1 cellular context compared by ENCODE assay signal in genomic region chr2:183105402-183106134, GRCh38.
TF ChIP-seq lines count a peak whose summit lies in the region.

No MANE protein-coding gene starts in this region.

TF ChIP-seq in K562, 482 proteins besides CTCF, POLR2A, EP300 and RAD21 (continues in another document):
- TF ChIP-seq RBM15 (IDR thresholded peaks at IDR 0.05; ENCODE audit: insufficient read depth, low read length), result no peak
- peak; percentile 66; the same call in 1 of the 2 replicates for TF ChIP-seq BACH1 (tag; IDR thresholded peaks at IDR 0.05)
- TF ChIP-seq TSHZ1 (CRISPR knock-in tag; IDR thresholded peaks at IDR 0.05), result no peak
- TF ChIP-seq RUNX1 (IDR thresholded peaks at IDR 0.05; ENCODE audit: low read depth), result no peak
- no peak for TF ChIP-seq POLR2AphosphoS2 (IDR thresholded peaks at IDR 0.05; ENCODE audit: low read length)
- TF ChIP-seq UBTF (IDR thresholded peaks at IDR 0.05; ENCODE audit: borderline replicate concordance in 1 of 2, low read depth in 2 of 2, low read length in 2 of 2), result no peak
- no peak for TF ChIP-seq PBX2 (CRISPR knock-in tag; IDR thresholded peaks at IDR 0.05; ENCODE audit: low read depth)
- TF ChIP-seq PBX2 (tag; conservative IDR thresholded peaks at IDR 0.05; ENCODE audit: low read depth), result peak; percentile 54; the same call in 1 of the 2 replicates
- no peak for TF ChIP-seq KDM1A (IDR thresholded peaks at IDR 0.05)
- TF ChIP-seq ZNF766 (CRISPR knock-in tag; conservative IDR thresholded peaks at IDR 0.05), result no peak
- TF ChIP-seq XRCC4 (IDR thresholded peaks at IDR 0.05; ENCODE audit: extremely low read depth, insufficient read depth, insufficient read length), result no peak
- no peak for TF ChIP-seq NFIC (IDR thresholded peaks at IDR 0.05)
- 0 out of 2 replicates have a peak, but pooled peaks have one; percentile 16 for TF ChIP-seq CTBP1 (IDR thresholded peaks at IDR 0.05; ENCODE audit: borderline replicate concordance)
- no peak for TF ChIP-seq TBL1XR1 (IDR thresholded peaks at IDR 0.05; ENCODE audit: low read length in 2 of 2)
- no peak for TF ChIP-seq ZNF407 (IDR thresholded peaks at IDR 0.05; ENCODE audit: low read depth)
- no peak for TF ChIP-seq GTF2A2 (tag; IDR thresholded peaks at IDR 0.05)
- TF ChIP-seq ZNF184 (CRISPR knock-in tag; IDR thresholded peaks at IDR 0.05), result no peak
- no peak for TF ChIP-seq ZBTB34 (CRISPR knock-in tag; IDR thresholded peaks at IDR 0.05)
- no peak for TF ChIP-seq SNAPC5 (CRISPR knock-in tag; IDR thresholded peaks at IDR 0.05)
- no peak for TF ChIP-seq ZNF347 (CRISPR knock-in tag; IDR thresholded peaks at IDR 0.05; ENCODE audit: low read depth)
- no peak for TF ChIP-seq HIVEP1 (CRISPR knock-in tag; IDR thresholded peaks at IDR 0.05)
- no peak for TF ChIP-seq CREB5 (CRISPR knock-in tag; IDR thresholded peaks at IDR 0.05)
- TF ChIP-seq CEBPG (CRISPR knock-in tag; IDR thresholded peaks at IDR 0.05), result no peak
- TF ChIP-seq CEBPG (tag; conservative IDR thresholded peaks at IDR 0.05 in 1 of 2, IDR thresholded peaks at IDR 0.05 in 1 of 2), result no peak
- TF ChIP-seq CHCHD3 (CRISPR knock-in tag; IDR thresholded peaks at IDR 0.05), result no peak
- TF ChIP-seq ZNF444 (CRISPR knock-in tag; IDR thresholded peaks at IDR 0.05), result no peak
- TF ChIP-seq NFIX (CRISPR knock-in tag; IDR thresholded peaks at IDR 0.05; ENCODE audit: low read depth), result no peak
- TF ChIP-seq FOSL1 (tag; conservative IDR thresholded peaks at IDR 0.05), result peak; percentile 53; the same call in 1 of the 2 replicates
- no peak for TF ChIP-seq SMARCC2 (IDR thresholded peaks at IDR 0.05; ENCODE audit: low read depth)
- TF ChIP-seq NFE2 (IDR thresholded peaks at IDR 0.05; ENCODE audit: low read depth), result peak; percentile 78
- TF ChIP-seq ZNF764 (CRISPR knock-in tag; IDR thresholded peaks at IDR 0.05; ENCODE audit: low read depth), result no peak
- TF ChIP-seq MAFF (IDR thresholded peaks at IDR 0.05; ENCODE audit: low read length), result peak; percentile 56; the same call in 1 of the 2 replicates
- TF ChIP-seq VEZF1 (CRISPR knock-in tag; IDR thresholded peaks at IDR 0.05), result no peak
- no peak for TF ChIP-seq EWSR1 (IDR thresholded peaks at IDR 0.05; ENCODE audit: borderline replicate concordance, low read depth, partially characterized antibody)
- TF ChIP-seq MXI1 (IDR thresholded peaks at IDR 0.05; ENCODE audit: low read depth, low read length), result no peak
- peak; percentile 86 for TF ChIP-seq MAFG (tag; conservative IDR thresholded peaks at IDR 0.05)
- TF ChIP-seq SP1 (CRISPR knock-in tag; IDR thresholded peaks at IDR 0.05), result no peak
- no peak for TF ChIP-seq RBM39 (optimal IDR thresholded peaks at IDR 0.05; ENCODE audit: low read depth, low read length)
- peak; percentile 59 for TF ChIP-seq NFE2L1 (tag; IDR thresholded peaks at IDR 0.05; ENCODE audit: borderline replicate concordance, low read depth)
- TF ChIP-seq FOXA3 (CRISPR knock-in tag; conservative IDR thresholded peaks at IDR 0.05 in 1 of 2, IDR thresholded peaks at IDR 0.05 in 1 of 2), result peak in 1 of 2 experiments; percentile 58; a peak in 2 of 4 replicates
- no peak for TF ChIP-seq ZNF717 (CRISPR knock-in tag; IDR thresholded peaks at IDR 0.05)
- TF ChIP-seq SIN3B (IDR thresholded peaks at IDR 0.05; ENCODE audit: low read depth), result no peak
- TF ChIP-seq MEIS2 (IDR thresholded peaks at IDR 0.05; ENCODE audit: partially characterized antibody), result peak; percentile 77
